Comparison of ENCODE assay signal across 8 cellular contexts in genomic region chr3:183766745-183767606, GRCh38. TPM values are rescaled to one million over a fixed set of nuclear protein-coding genes. Genes with fewer than 3 reads are reported as not detected.
DNase-seq lines count a peak whose midpoint lies in the region; ATAC-seq lines count a peak whose summit lies in the region.

No MANE protein-coding gene starts in this region.

- H3K27ac ChIP-seq in effector memory CD4-positive, alpha-beta T cell (ENCODE audit: insufficient read depth, low read length, poor library complexity, severe bottlenecking), result no peak overlapping the region

- no peaks in the 10 kb centered on the region for H3K9me3 ChIP-seq in effector memory CD4-positive, alpha-beta T cell (ENCODE audit: control insufficient read depth, low read length)

- H3K4me1 ChIP-seq in effector memory CD4-positive, alpha-beta T cell (ENCODE audit: control insufficient read depth, insufficient read depth, low read length, poor library complexity, severe bottlenecking), result no peaks in the 10 kb centered on the region

- no peak overlapping the region for H3K27ac Mint-ChIP-seq in activated CD4-positive, alpha-beta memory T cell treated with anti-CD3 and anti-CD28 coated beads, Interleukin-2, amount 10 ng/mL, durations not matched to agents 7 days and 5 days

- H3K36me3 ChIP-seq in effector memory CD4-positive, alpha-beta T cell (ENCODE audit: control insufficient read depth, insufficient read depth, low read length), result peaks cover 7% of the 10 kb centered on the region

- no peak overlapping the region for H3K4me3 Mint-ChIP-seq in activated CD4-positive, alpha-beta memory T cell treated with anti-CD3 and anti-CD28 coated beads, Interleukin-2, amount 10 ng/mL, durations not matched to agents 7 days and 5 days

- H3K4me1 Mint-ChIP-seq in activated CD4-positive, alpha-beta memory T cell treated with anti-CD3 and anti-CD28 coated beads, Interleukin-2, amount 10 ng/mL, durations not matched to agents 7 days and 5 days, result peaks cover 20% of the 10 kb centered on the region

- no peaks in the 10 kb centered on the region for H3K27me3 ChIP-seq in effector memory CD4-positive, alpha-beta T cell (replicated peaks; ENCODE audit: control insufficient read depth, insufficient read depth, low read length, poor library complexity, severe bottlenecking)

- POLR2A ChIA-PET in activated CD4-positive, alpha-beta memory T cell treated with anti-CD3 and anti-CD28 coated beads, Interleukin-2, amount 10 ng/mL, durations not matched to agents 7 days and 5 days (lab: Charles Lee), result interaction anchor here (0.6 to 1.1 kb wide), 3 partner anchors 9 to 319 kb away, joined by 3 read pairs; no protein-coding TSS in a partner anchor

- no peaks in the 10 kb centered on the region for H3K27me3 Mint-ChIP-seq in activated CD4-positive, alpha-beta memory T cell treated with anti-CD3 and anti-CD28 coated beads, Interleukin-2, amount 10 ng/mL, durations not matched to agents 7 days and 5 days

- ATAC-seq in GM18498 (IDR thresholded peaks at IDR 0.05; ENCODE audit: unreplicated experiment) (peak; percentile 69), HG03378 (IDR thresholded peaks at IDR 0.05; ENCODE audit: unreplicated experiment) (peak; percentile 73)

- CTCF ChIA-PET in activated CD4-positive, alpha-beta memory T cell treated with anti-CD3 and anti-CD28 coated beads, Interleukin-2, amount 10 ng/mL, durations not matched to agents 7 days and 5 days (lab: Charles Lee), result interaction anchor here (0.6 to 2.3 kb wide), 45 partner anchors 8 to 644 kb away, joined by 3 to 43 read pairs (median 4); partner anchors contain the start of genes MCF2L2, PARL and YEATS2

- DNase-seq in 8988T, result peak; percentile 68
- peak; percentile 58 to 79 for DNase-seq in NCI-H526 (lab: John Stamatoyannopoulos, UW)
- DNase-seq in activated CD4-positive, alpha-beta memory T cell treated with anti-CD3 and anti-CD28 coated beads, Interleukin-2, amount 10 ng/mL, durations not matched to agents 7 days and 5 days, result peak; percentile 79
- peak; percentile 45 to 57 (median 48) for DNase-seq in effector memory CD4-positive, alpha-beta T cell
- peak; percentile 92 for DNase-seq in medulla oblongata (ENCODE audit: extremely low spot score)
- peak; percentile 36 to 56 for DNase-seq in stimulated activated CD8-positive, alpha-beta memory T cell treated with anti-CD3 and anti-CD28 coated beads, Interleukin-15, amount 100 ng/mL, for 48 hours (ENCODE audit: low read depth in 2 of 2)

- H3K9me3 Mint-ChIP-seq in activated CD4-positive, alpha-beta memory T cell treated with anti-CD3 and anti-CD28 coated beads, Interleukin-2, amount 10 ng/mL, durations not matched to agents 7 days and 5 days, result no peaks in the 10 kb centered on the region

- H3K4me3 ChIP-seq in effector memory CD4-positive, alpha-beta T cell (ENCODE audit: insufficient read depth, low read depth, low read length, poor library complexity, severe bottlenecking), result no peak overlapping the region

- H3K36me3 Mint-ChIP-seq in activated CD4-positive, alpha-beta memory T cell treated with anti-CD3 and anti-CD28 coated beads, Interleukin-2, amount 10 ng/mL, durations not matched to agents 7 days and 5 days (ENCODE audit: low read depth), result peaks cover 40% of the 10 kb centered on the region

RNA-seq across cellular contexts. Expression of gene MAP6D1, which starts 58.4 kb away (rescaled TPM):
- under 1 TPM in 1 of 2 experiments, not detected in 1; 0.55 TPM for total RNA-seq in activated CD4-positive, alpha-beta memory T cell treated with anti-CD3 and anti-CD28 coated beads, Interleukin-2, amount 10 ng/mL, durations not matched to agents 7 days and 5 days
